Comparison of ENCODE assay signal across 24 cellular contexts in genomic region chr3:18837137-18837536, GRCh38.
DNase-seq lines count a peak whose midpoint lies in the region; ATAC-seq and TF ChIP-seq lines count a peak whose summit lies in the region.
"Had no signal": no experiment of that assay in that cellular context is flagged by ENCODE, and none has a peak within 500 bp of the region (broad histone marks: within the 10 kb centered on the region; RNA-seq: fewer than 3 reads in every experiment).

No MANE protein-coding gene starts in this region.

- 0 out of 2 replicates have a peak overlapping the region, but pooled peaks have one; percentile 31 for H2AFZ ChIP-seq in SK-N-SH (ENCODE audit: low read depth)

- H3K27ac Mint-ChIP-seq in activated CD4-positive, alpha-beta T cell treated with anti-CD3 and anti-CD28 coated beads for 36 hours = no peak overlapping the region
- H3K27ac Mint-ChIP-seq: CD8-positive, alpha-beta memory T cell had no signal

- POLR2A ChIA-PET in activated CD4-positive, alpha-beta T cell treated with anti-CD3 and anti-CD28 coated beads for 36 hours (lab: Charles Lee) = no interaction called here
- POLR2A ChIA-PET in SK-N-SH (lab: Yijun Ruan, JAX) = no interaction called here

- H3K4me2 ChIP-seq in SK-N-SH = no peak overlapping the region
- H3K4me2 ChIP-seq: KMS-11 had no signal

- H3K4me3 Mint-ChIP-seq in activated CD4-positive, alpha-beta T cell treated with anti-CD3 and anti-CD28 coated beads for 36 hours = no peak overlapping the region
- H3K4me3 Mint-ChIP-seq: CD8-positive, alpha-beta memory T cell had no signal

- 50% methylated on average over 1 of the region's 1 CpG for WGBS in SK-N-SH (ENCODE audit: low lambda C conversion rate)

- ATAC-seq in activated CD4-positive, alpha-beta T cell treated with anti-CD3 and anti-CD28 coated beads for 36 hours = peak; percentile 36
- peak; percentile 57 for ATAC-seq in foreskin keratinocyte
- ATAC-seq: Right ventricle myocardium inferior had no signal

- no peaks in the 10 kb centered on the region for H3K36me3 ChIP-seq in SK-N-SH (replicated peaks in 1 of 2; ENCODE audit: control insufficient read depth in 1 of 2, insufficient read depth in 2 of 2, low read length in 1 of 2)
- H3K36me3 ChIP-seq: SJSA1 had no signal

- no peaks in the 10 kb centered on the region for H3K9me3 ChIP-seq in SK-N-SH
- H3K9me3 ChIP-seq: SJSA1 had no signal

- no peak overlapping the region for H3K9ac ChIP-seq in SK-N-SH
- H3K9ac ChIP-seq: KMS-11 had no signal

- TF ChIP-seq EP300 in SK-N-SH (IDR thresholded peaks at IDR 0.05; ENCODE audit: borderline replicate concordance in 1 of 2, low read depth in 1 of 2, low read length in 1 of 2) = no peak

- CTCF ChIA-PET in activated CD4-positive, alpha-beta T cell treated with anti-CD3 and anti-CD28 coated beads for 36 hours (lab: Charles Lee) = interaction anchor here (1.4 kb wide), 1 partner anchor 154 kb away, joined by 3 read pairs; no protein-coding TSS in a partner anchor
- CTCF ChIA-PET in SK-N-SH (lab: Yijun Ruan, JAX) = interaction anchor here (1.0 to 1.9 kb wide), 2 partner anchors 10 kb away, joined by 4 to 5 read pairs; no protein-coding TSS in a partner anchor

- H3K9me2 ChIP-seq in SK-N-SH = no peaks in the 10 kb centered on the region

- H3K27ac ChIP-seq in SK-N-SH (ENCODE audit: low read depth in 2 of 2, low read length in 1 of 2) (no peak overlapping the region), foreskin keratinocyte (no peak overlapping the region), substantia nigra (ENCODE audit: low read depth, low read length, poor library complexity, severe bottlenecking) (no peak overlapping the region)
- H3K27ac ChIP-seq: 22Rv1, HL-60, KMS-11, SJSA1 had no signal

- no peaks in the 10 kb centered on the region for H3K9me3 Mint-ChIP-seq in activated CD4-positive, alpha-beta T cell treated with anti-CD3 and anti-CD28 coated beads for 36 hours (ENCODE audit: low read depth)
- H3K9me3 Mint-ChIP-seq: CD8-positive, alpha-beta memory T cell had no signal

- no peak for DNase-seq in activated CD4-positive, alpha-beta T cell treated with anti-CD3 and anti-CD28 coated beads for 36 hours
- DNase-seq in activated CD4-positive, alpha-beta T cell treated with anti-CD3 and anti-CD28 coated beads, Interleukin-2, amount 50 U/mL, for 1 hour = no peak
- no peak for DNase-seq in SK-N-SH
- DNase-seq in foreskin keratinocyte = peak in 1 of 2 donors; percentile 4
- no peak for DNase-seq in activated CD4-positive, CD25-positive, alpha-beta regulatory T cell treated with anti-CD3 and anti-CD28 coated beads, Interleukin-2, amount 50 U/mL, for 72 hours
- no peak for DNase-seq in Ammon's horn (ENCODE audit: low spot score)
- no peak for DNase-seq in GM19238 (ENCODE audit: insufficient read length, low spot score)
- DNase-seq in substantia nigra (lab: John Stamatoyannopoulos, UW) = no peak
- DNase-seq: C1 segment of cervical spinal cord; Calu3; CD8-positive, alpha-beta memory T cell; IMR-90; MV-4-11; NCI-H1105 treated with DMSO at 0.1 percent for 48 hours; NCI-H1694; NCI-H2081 treated with DMSO at 0.1 percent for 48 hours; NCI-H524 treated with DMSO at 0.1 percent for 48 hours; NCI-H82; SW 1271 had no signal

- H3K4me1 Mint-ChIP-seq in activated CD4-positive, alpha-beta T cell treated with anti-CD3 and anti-CD28 coated beads for 36 hours = peaks cover 32% of the 10 kb centered on the region
- H3K4me1 Mint-ChIP-seq: CD8-positive, alpha-beta memory T cell had no signal

- H3K4me3 ChIP-seq in SK-N-SH (ENCODE audit: low read depth in 2 of 2, low read length in 1 of 2) = no peak overlapping the region
- H3K4me3 ChIP-seq: SJSA1 had no signal

- H3K79me2 ChIP-seq in SK-N-SH (ENCODE audit: insufficient read depth) = no peaks in the 10 kb centered on the region

- TF ChIP-seq CTCF in SK-N-SH (IDR thresholded peaks at IDR 0.05) (no peak), foreskin keratinocyte (conservative IDR thresholded peaks at IDR 0.05) (no peak)

- no peaks in the 10 kb centered on the region for H3F3A ChIP-seq in SK-N-SH (replicated peaks; ENCODE audit: insufficient read depth)

- H4K20me1 ChIP-seq in SK-N-SH (ENCODE audit: insufficient read depth) = no peaks in the 10 kb centered on the region

- H3K27me3 ChIP-seq in SK-N-SH (ENCODE audit: insufficient read depth) = no peaks in the 10 kb centered on the region
- no peaks in the 10 kb centered on the region for H3K27me3 ChIP-seq in foreskin keratinocyte
- H3K27me3 ChIP-seq: SJSA1 had no signal

- intact Hi-C loops in activated CD4-positive, alpha-beta T cell treated with anti-CD3 and anti-CD28 coated beads for 36 hours (cut with DNase I, micrococcal nuclease) = no loop called here

- no peak for TF ChIP-seq RAD21 in SK-N-SH (IDR thresholded peaks at IDR 0.05; ENCODE audit: low read length)

- H3K4me1 ChIP-seq in SK-N-SH (ENCODE audit: control insufficient read depth in 1 of 2, insufficient read depth in 2 of 2, low read depth in 1 of 2, low read length in 1 of 2) = no peaks in the 10 kb centered on the region
- no peaks in the 10 kb centered on the region for H3K4me1 ChIP-seq in foreskin keratinocyte
- H3K4me1 ChIP-seq: SJSA1 had no signal

- no peaks in the 10 kb centered on the region for H3K27me3 Mint-ChIP-seq in activated CD4-positive, alpha-beta T cell treated with anti-CD3 and anti-CD28 coated beads for 36 hours

- no peaks in the 10 kb centered on the region for H3K36me3 Mint-ChIP-seq in activated CD4-positive, alpha-beta T cell treated with anti-CD3 and anti-CD28 coated beads for 36 hours (ENCODE audit: low read depth)
- H3K36me3 Mint-ChIP-seq: CD8-positive, alpha-beta memory T cell had no signal

TF ChIP-seq in SK-N-SH, 30 proteins besides CTCF, POLR2A, EP300 and RAD21:
- TF ChIP-seq MAX (IDR thresholded peaks at IDR 0.05; ENCODE audit: low read depth) (no peak), REST (IDR thresholded peaks at IDR 0.05; ENCODE audit: low read depth, low read length) (no peak), RFX5 (IDR thresholded peaks at IDR 0.05; ENCODE audit: low read length) (no peak), ZBTB33 (IDR thresholded peaks at IDR 0.05; ENCODE audit: borderline replicate concordance, low read depth) (no peak), FOSL2 (IDR thresholded peaks at IDR 0.05; ENCODE audit: borderline replicate concordance, low read depth) (no peak), MXI1 (IDR thresholded peaks at IDR 0.05; ENCODE audit: low read depth, low read length) (no peak), NRF1 (IDR thresholded peaks at IDR 0.05; ENCODE audit: low read depth, low read length) (no peak), TEAD4 (IDR thresholded peaks at IDR 0.05; ENCODE audit: borderline replicate concordance, insufficient read depth) (no peak), PBX3 (IDR thresholded peaks at IDR 0.05) (no peak)
